Comparison of ENCODE assay signal across 10 cellular contexts in the genomic region with DNA sequence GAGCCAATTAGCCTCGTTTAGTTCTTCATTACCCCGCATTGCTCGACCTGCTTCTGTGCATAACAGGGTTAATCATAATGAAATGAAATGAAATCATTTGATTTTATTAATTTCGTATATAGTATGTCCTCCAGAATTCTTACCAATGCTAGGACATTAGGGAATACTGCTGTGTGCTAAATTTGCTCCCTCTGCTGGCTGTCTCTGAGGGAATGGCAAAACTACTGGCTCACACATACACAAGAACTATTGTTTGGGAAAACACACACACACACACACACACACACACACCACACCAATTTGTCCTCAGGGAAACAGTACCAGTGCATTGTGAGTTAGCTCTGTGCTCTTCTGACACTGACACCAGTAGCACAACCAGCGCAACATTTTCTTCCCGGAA.
DNase-seq lines count a peak whose midpoint lies in the region; ATAC-seq and TF ChIP-seq lines count a peak whose summit lies in the region.
"Had no signal": no experiment of that assay in that cellular context is flagged by ENCODE, and none has a peak within 500 bp of the region (broad histone marks: within the 10 kb centered on the region; RNA-seq: fewer than 3 reads in every experiment).

No MANE protein-coding gene starts in this region.

- H3K4me1 Mint-ChIP-seq in activated T-helper 1 cell treated with anti-CD3 and anti-CD28 coated beads, Interleukin-12 subunit alpha, Interleukin-12 subunit beta, Interleukin-2, Interleukin-4 antibody, amounts not matched to agents 30 ng/mL and 10 ng/mL and 1 ng/mL, durations not matched to agents 14 hours and 24 hours and 36 hours (ENCODE audit: low read depth): no peaks in the 10 kb centered on the region

- H3K4me3 Mint-ChIP-seq in activated T-helper 1 cell treated with anti-CD3 and anti-CD28 coated beads, Interleukin-12 subunit alpha, Interleukin-12 subunit beta, Interleukin-2, Interleukin-4 antibody, amounts not matched to agents 30 ng/mL and 10 ng/mL and 1 ng/mL, durations not matched to agents 14 hours and 24 hours and 36 hours: no peak overlapping the region
- H3K4me3 Mint-ChIP-seq: memory B cell had no signal

- intact Hi-C loops in activated T-helper 1 cell treated with anti-CD3 and anti-CD28 coated beads, Interleukin-12 subunit alpha, Interleukin-12 subunit beta, Interleukin-2, Interleukin-4 antibody, amounts not matched to agents 30 ng/mL and 10 ng/mL and 1 ng/mL, durations not matched to agents 14 hours and 24 hours and 36 hours (cut with micrococcal nuclease): no loop called here

- H3K27me3 Mint-ChIP-seq in activated T-helper 1 cell treated with anti-CD3 and anti-CD28 coated beads, Interleukin-12 subunit alpha, Interleukin-12 subunit beta, Interleukin-2, Interleukin-4 antibody, amounts not matched to agents 30 ng/mL and 10 ng/mL and 1 ng/mL, durations not matched to agents 14 hours and 24 hours and 36 hours (ENCODE audit: insufficient read depth): no peaks in the 10 kb centered on the region

- no peak overlapping the region for H3K4me3 ChIP-seq in HFF-Myc (replicated peaks; ENCODE audit: low read depth, low read length)

- ATAC-seq in HG03469 (IDR thresholded peaks at IDR 0.05; ENCODE audit: unreplicated experiment): no peak

- no peak overlapping the region for H3K27ac ChIP-seq in 22Rv1

- H3K9me3 Mint-ChIP-seq in activated T-helper 1 cell treated with anti-CD3 and anti-CD28 coated beads, Interleukin-12 subunit alpha, Interleukin-12 subunit beta, Interleukin-2, Interleukin-4 antibody, amounts not matched to agents 30 ng/mL and 10 ng/mL and 1 ng/mL, durations not matched to agents 14 hours and 24 hours and 36 hours: no peaks in the 10 kb centered on the region
- H3K9me3 Mint-ChIP-seq: memory B cell had no signal

- TF ChIP-seq CTCF in 22Rv1 (IDR thresholded peaks at IDR 0.05) (peak; percentile 71), HFF-Myc (IDR thresholded peaks at IDR 0.05; ENCODE audit: low read depth, low read length, missing control alignments) (peak; percentile 74)

- no peaks in the 10 kb centered on the region for H3K36me3 Mint-ChIP-seq in activated T-helper 1 cell treated with anti-CD3 and anti-CD28 coated beads, Interleukin-12 subunit alpha, Interleukin-12 subunit beta, Interleukin-2, Interleukin-4 antibody, amounts not matched to agents 30 ng/mL and 10 ng/mL and 1 ng/mL, durations not matched to agents 14 hours and 24 hours and 36 hours (ENCODE audit: low read depth)
- H3K36me3 Mint-ChIP-seq: memory B cell had no signal

- DNase-seq in HFF-Myc (ENCODE audit: extremely low read depth, low read depth): no peak
- peak; percentile 58 for DNase-seq in astrocyte of the hippocampus (ENCODE audit: low read depth, low spot score)
- peak; percentile 75 for DNase-seq in inferior parietal cortex (ENCODE audit: extremely low spot score)
- DNase-seq in amniotic stem cell (lab: John Stamatoyannopoulos, UW): no peak
- DNase-seq in activated gamma-delta T cell treated with Interleukin-2 at 50 U/mL for 16 hours: no peak
- DNase-seq in activated T-helper 1 cell treated with anti-CD3 and anti-CD28 coated beads, Interleukin-12 subunit alpha, Interleukin-12 subunit beta, Interleukin-2, Interleukin-4 antibody, amounts not matched to agents 30 ng/mL and 10 ng/mL and 1 ng/mL, durations not matched to agents 14 hours and 24 hours and 36 hours (ENCODE audit: low spot score): no peak
- DNase-seq: activated CD4-positive, CD25-positive, alpha-beta regulatory T cell treated with anti-CD3 and anti-CD28 coated beads, Interleukin-2, amount 50 U/mL, for 72 hours had no signal

- H3K27ac Mint-ChIP-seq in activated T-helper 1 cell treated with anti-CD3 and anti-CD28 coated beads, Interleukin-12 subunit alpha, Interleukin-12 subunit beta, Interleukin-2, Interleukin-4 antibody, amounts not matched to agents 30 ng/mL and 10 ng/mL and 1 ng/mL, durations not matched to agents 14 hours and 24 hours and 36 hours: no peak overlapping the region
- H3K27ac Mint-ChIP-seq: memory B cell had no signal

Comparison
In these comparisons a context has a peak if more than half of its experiments do, and no peak if none do; other contexts are left out.
1. DNase-seq: peak in astrocyte of the hippocampus (single experiment) and inferior parietal cortex (single experiment); none in HFF-Myc (single experiment), amniotic stem cell (single experiment), activated gamma-delta T cell treated with Interleukin-2 at 50 U/mL for 16 hours (single experiment) and activated T-helper 1 cell treated with anti-CD3 and anti-CD28 coated beads, Interleukin-12 subunit alpha, Interleukin-12 subunit beta, Interleukin-2, Interleukin-4 antibody, amounts not matched to agents 30 ng/mL and 10 ng/mL and 1 ng/mL, durations not matched to agents 14 hours and 24 hours and 36 hours (single experiment).